In genomic region chr20:36144336-36144735, GRCh38 we compare ENCODE assay signal across 26 cellular contexts. TPM values are rescaled to one million over a fixed set of nuclear protein-coding genes. Genes with fewer than 3 reads are reported as not detected.
DNase-seq lines count a peak whose midpoint lies in the region; ATAC-seq and TF ChIP-seq lines count a peak whose summit lies in the region.
"Had no signal": no experiment of that assay in that cellular context is flagged by ENCODE, and none has a peak within 500 bp of the region (broad histone marks: within the 10 kb centered on the region; RNA-seq: fewer than 3 reads in every experiment).

No MANE protein-coding gene starts in this region.

- POLR2A ChIA-PET in HEK293 (lab: Yijun Ruan, JAX) = no interaction called here
- POLR2A ChIA-PET in activated CD4-positive, alpha-beta T cell treated with anti-CD3 and anti-CD28 coated beads for 36 hours (lab: Charles Lee) = no interaction called here

- H3K4me1 Mint-ChIP-seq in activated CD4-positive, alpha-beta T cell treated with anti-CD3 and anti-CD28 coated beads for 36 hours = peaks cover 2% of the 10 kb centered on the region
- H3K4me1 Mint-ChIP-seq: activated T-helper 17 cell treated with anti-CD3 and anti-CD28 coated beads, Interleukin-2, amount 50 U/mL, for 72 hours had no signal

- H3K4ac ChIP-seq in mesenchymal stem cell (ENCODE audit: low read depth in 1 of 2, low read length in 2 of 2) = no peak overlapping the region

- H3K18ac ChIP-seq in mesenchymal stem cell (ENCODE audit: low read depth in 1 of 2, low read length in 2 of 2) = no peak overlapping the region

- TF ChIP-seq POLR2A in heart left ventricle (IDR thresholded peaks at IDR 0.05) = no peak

- no peaks in the 10 kb centered on the region for H3K9me3 ChIP-seq in HEK293 (ENCODE audit: control insufficient read depth, insufficient read depth, low read depth, low read length)
- H3K9me3 ChIP-seq in mesenchymal stem cell (ENCODE audit: control insufficient read depth, low read length) = no peaks in the 10 kb centered on the region
- H3K9me3 ChIP-seq in heart left ventricle = no peaks in the 10 kb centered on the region
- H3K9me3 ChIP-seq: esophagus muscularis mucosa, gastroesophageal sphincter, HAP-1 had no signal

- 7% methylated on average over 1 of the region's 1 CpG for WGBS in mesenchymal stem cell
- WGBS in heart left ventricle, 4 donors = 26 to 45% (median 35%) methylated on average over 1 of the region's 1 CpG

- H2AK5ac ChIP-seq in mesenchymal stem cell (ENCODE audit: low read length, severe bottlenecking) = no peak overlapping the region

- CTCF ChIA-PET in HEK293 (lab: Yijun Ruan, JAX) = interaction anchor here (1.0 to 14.5 kb wide), 3 partner anchors 12 to 189 kb away, joined by 3 to 308 read pairs (median 31); no protein-coding TSS in a partner anchor
- CTCF ChIA-PET in activated CD4-positive, alpha-beta T cell treated with anti-CD3 and anti-CD28 coated beads for 36 hours (lab: Charles Lee) = interaction anchor here (0.6 to 2.0 kb wide), 3 partner anchors 141 to 495 kb away, joined by 3 to 10 read pairs (median 3); no protein-coding TSS in a partner anchor

- H3K9ac ChIP-seq in mesenchymal stem cell (ENCODE audit: low read length) = no peak overlapping the region

- no peaks in the 10 kb centered on the region for H3K36me3 Mint-ChIP-seq in activated CD4-positive, alpha-beta T cell treated with anti-CD3 and anti-CD28 coated beads for 36 hours (ENCODE audit: low read depth)
- H3K36me3 Mint-ChIP-seq: activated naive CD8-positive, alpha-beta T cell had no signal

- no peak overlapping the region for H2BK120ac ChIP-seq in mesenchymal stem cell (ENCODE audit: low read depth, low read length)

- no peaks in the 10 kb centered on the region for H3K79me1 ChIP-seq in mesenchymal stem cell (replicated peaks; ENCODE audit: low read length, poor library complexity, severe bottlenecking)

- H2AFZ ChIP-seq in mesenchymal stem cell (ENCODE audit: low read depth, low read length) = no peak overlapping the region

- peaks cover 9% of the 10 kb centered on the region for H3K27me3 Mint-ChIP-seq in activated CD4-positive, alpha-beta T cell treated with anti-CD3 and anti-CD28 coated beads for 36 hours

- H3K27ac ChIP-seq in HEK293 (ENCODE audit: extremely low read depth, low read depth, low read length) (no peak overlapping the region), mesenchymal stem cell (ENCODE audit: low read length, poor library complexity, severe bottlenecking) (no peak overlapping the region), heart left ventricle (peak overlapping the region in 3 of 12 donors; percentile 22 to 52 (median 28))
- H3K27ac ChIP-seq: esophagus muscularis mucosa, gastroesophageal sphincter, SK-N-MC, WERI-Rb-1 had no signal

- no peak overlapping the region for H3K4me3 ChIP-seq in HEK293 (ENCODE audit: low read depth, low read length)
- no peak overlapping the region for H3K4me3 ChIP-seq in mesenchymal stem cell (ENCODE audit: insufficient read depth in 1 of 2, low read depth in 1 of 2, low read length in 2 of 2)
- no peak overlapping the region for H3K4me3 ChIP-seq in heart left ventricle
- H3K4me3 ChIP-seq: esophagus muscularis mucosa, gastroesophageal sphincter, HAP-1, SK-N-MC had no signal

- H2BK12ac ChIP-seq in mesenchymal stem cell (ENCODE audit: low read length in 2 of 2) = peak overlapping the region in 1 of 2 experiments; percentile 49

- intact Hi-C loops in activated CD4-positive, alpha-beta T cell treated with anti-CD3 and anti-CD28 coated beads for 36 hours (cut with DNase I, micrococcal nuclease) = no loop called here
- intact Hi-C loops in heart left ventricle (cut with DNase I) = loop anchor here in 1 of 10 donors (5.0 kb wide), 1 partner anchor 82 kb away; no protein-coding TSS in a partner anchor

- H3K23ac ChIP-seq in mesenchymal stem cell (ENCODE audit: low read length in 2 of 2) = no peak overlapping the region

- peak; percentile 44 for DNase-seq in ACHN
- DNase-seq in RPMI8226 = peak; percentile 15
- no peak for DNase-seq in mesenchymal stem cell
- DNase-seq in activated CD4-positive, alpha-beta T cell treated with anti-CD3 and anti-CD28 coated beads for 36 hours = no peak
- no peak for DNase-seq in heart left ventricle
- DNase-seq: activated CD4-positive, alpha-beta T cell treated with anti-CD3 and anti-CD28 coated beads, Interleukin-2, amount 50 U/mL, for 1 hour; C1 segment of cervical spinal cord; cerebellar nuclear complex; effector CD4-positive, alpha-beta T cell; NCI-H1105 treated with DMSO at 0.1 percent for 48 hours; NCI-H2081 treated with DMSO at 0.1 percent for 48 hours; NCI-H446 treated with DMSO at 0.1 percent for 48 hours; NK-92 treated with Interleukin-12 subunit alpha and Interleukin-12 subunit beta, amount 100 ng/mL, for 24 hours; nucleus accumbens; trophoblast cell; WERI-Rb-1 had no signal

- H3K14ac ChIP-seq in mesenchymal stem cell (ENCODE audit: low read length in 2 of 2) = no peak overlapping the region

- H3K27me3 ChIP-seq in mesenchymal stem cell (ENCODE audit: control insufficient read depth in 1 of 2, insufficient read depth in 1 of 2, low read length in 2 of 2) = peaks cover 0 to 6% of the 10 kb centered on the region in 2 experiments
- H3K27me3 ChIP-seq in heart left ventricle = no peaks in the 10 kb centered on the region
- H3K27me3 ChIP-seq: esophagus muscularis mucosa, gastroesophageal sphincter had no signal

- peak overlapping the region; percentile 2 for H4K8ac ChIP-seq in mesenchymal stem cell (ENCODE audit: low read length)

- TF ChIP-seq CTCF in HEK293 (tag by site-specific recombination; IDR thresholded peaks at IDR 0.05) (no peak), heart left ventricle (IDR thresholded peaks at IDR 0.05) (no peak)

- no peaks in the 10 kb centered on the region for H3K36me3 ChIP-seq in HEK293 (ENCODE audit: control insufficient read depth in 2 of 2, insufficient read depth in 1 of 2, low read length in 2 of 2)
- no peaks in the 10 kb centered on the region for H3K36me3 ChIP-seq in mesenchymal stem cell (ENCODE audit: control insufficient read depth in 1 of 2, insufficient read depth in 2 of 2, low read depth in 1 of 2, low read length in 2 of 2)
- H3K36me3 ChIP-seq in heart left ventricle = no peaks in the 10 kb centered on the region
- H3K36me3 ChIP-seq: esophagus muscularis mucosa, gastroesophageal sphincter, HAP-1, WERI-Rb-1 had no signal

- H2BK5ac ChIP-seq in mesenchymal stem cell (ENCODE audit: low read depth, low read length, poor library complexity, severe bottlenecking) = no peak overlapping the region

- H3K9me3 Mint-ChIP-seq in activated CD4-positive, alpha-beta T cell treated with anti-CD3 and anti-CD28 coated beads for 36 hours (ENCODE audit: low read depth) = no peaks in the 10 kb centered on the region
- H3K9me3 Mint-ChIP-seq: activated T-helper 17 cell treated with anti-CD3 and anti-CD28 coated beads, Interleukin-2, amount 50 U/mL, for 72 hours; T-helper 2 cell treated with Interferon-gamma antibody and Interleukin-4, amounts not matched to agents 5 μg/mL and 100 μg/mL, for 36 hours had no signal

- no peak overlapping the region for H3K27ac Mint-ChIP-seq in activated CD4-positive, alpha-beta T cell treated with anti-CD3 and anti-CD28 coated beads for 36 hours
- H3K27ac Mint-ChIP-seq: activated naive CD8-positive, alpha-beta T cell; activated T-helper 17 cell treated with anti-CD3 and anti-CD28 coated beads, Interleukin-2, amount 50 U/mL, for 72 hours; T-helper 2 cell treated with Interferon-gamma antibody and Interleukin-4, amounts not matched to agents 5 μg/mL and 100 μg/mL, for 36 hours had no signal

- no peak overlapping the region for H3K4me2 ChIP-seq in mesenchymal stem cell (ENCODE audit: low read length, poor library complexity, severe bottlenecking)

- no peak overlapping the region for H3K4me3 Mint-ChIP-seq in activated CD4-positive, alpha-beta T cell treated with anti-CD3 and anti-CD28 coated beads for 36 hours
- H3K4me3 Mint-ChIP-seq: activated naive CD8-positive, alpha-beta T cell; activated T-helper 17 cell treated with anti-CD3 and anti-CD28 coated beads, Interleukin-2, amount 50 U/mL, for 72 hours; T-helper 2 cell treated with Interferon-gamma antibody and Interleukin-4, amounts not matched to agents 5 μg/mL and 100 μg/mL, for 36 hours had no signal

- ATAC-seq in activated CD4-positive, alpha-beta T cell treated with anti-CD3 and anti-CD28 coated beads for 36 hours = no peak
- ATAC-seq in HG02870 (IDR thresholded peaks at IDR 0.05; ENCODE audit: unreplicated experiment) = no peak
- no peak for ATAC-seq in HG03280 (IDR thresholded peaks at IDR 0.05; ENCODE audit: unreplicated experiment)
- ATAC-seq in heart left ventricle = no peak
- ATAC-seq: activated T-helper 17 cell treated with anti-CD3 and anti-CD28 coated beads, Interleukin-2, amount 50 U/mL, for 72 hours; gastroesophageal sphincter had no signal

- in situ Hi-C loops in ACHN (cut with HindIII; ENCODE audit: low pct_ligation_motif_present, low pct_unique_long_range_greater_than_20kb, low sequenced_read_pairs) = loop anchor here (25.0 kb wide), 1 partner anchor 157 kb away; no protein-coding TSS in a partner anchor

- H3K4me1 ChIP-seq in HEK293 (ENCODE audit: control insufficient read depth, insufficient read depth, low read length) (no peaks in the 10 kb centered on the region), mesenchymal stem cell (ENCODE audit: control insufficient read depth, insufficient read depth, low read depth, low read length) (peaks cover 19% of the 10 kb centered on the region), heart left ventricle (peaks cover 0 to 49% (median 18%) of the 10 kb centered on the region in 12 donors)
- H3K4me1 ChIP-seq: HAP-1 had no signal

- H2BK15ac ChIP-seq in mesenchymal stem cell (ENCODE audit: low read depth, poor library complexity, severe bottlenecking) = no peak overlapping the region

- no peak overlapping the region for H4K91ac ChIP-seq in mesenchymal stem cell (ENCODE audit: low read length)

TF ChIP-seq in HEK293, 187 proteins besides CTCF, POLR2A, EP300 and RAD21 (continues in another document):
- TF ChIP-seq SP3 (tag by site-specific recombination; IDR thresholded peaks at IDR 0.05) = no peak
- 0 out of 2 replicates have a peak, but pooled peaks have one; percentile 16 for TF ChIP-seq EGR2 (tag by site-specific recombination; IDR thresholded peaks at IDR 0.05; ENCODE audit: low read depth)
- TF ChIP-seq ZIC2 (tag by site-specific recombination; IDR thresholded peaks at IDR 0.05) = 0 out of 2 replicates have a peak, but pooled peaks have one; percentile 37
- TF ChIP-seq ZBTB7A (tag by site-specific recombination; IDR thresholded peaks at IDR 0.05; ENCODE audit: low read depth) = no peak

RNA-seq across cellular contexts. Expression of gene EPB41L1, which starts 10.2 kb away (rescaled TPM):
- polyA plus RNA-seq in mesenchymal stem cell (2013, experiment 1 of 2) = 32.1 TPM
- polyA plus RNA-seq in mesenchymal stem cell (2013, experiment 2 of 2) = 33.0 TPM
- 1 to 10 TPM in 1 of 2 experiments, under 1 TPM in 1; 0.67 to 1.5 TPM for total RNA-seq in activated CD4-positive, alpha-beta T cell treated with anti-CD3 and anti-CD28 coated beads for 36 hours
- total RNA-seq in heart left ventricle = 10 to 100 TPM; 10.5 to 29.8 (median 19.0) TPM
- polyA plus RNA-seq in heart left ventricle = 1 to 10 TPM; 7.1 to 8.5 TPM

Comparison
In these comparisons a context has a peak if more than half of its experiments do, and no peak if none do; other contexts are left out.
1. DNase-seq: peak in ACHN (single experiment) and RPMI8226 (single experiment); none in mesenchymal stem cell (single experiment), activated CD4-positive, alpha-beta T cell treated with anti-CD3 and anti-CD28 coated beads for 36 hours (single experiment) and heart left ventricle (0 of 5).
2. RNA of gene EPB41L1, which starts 10.2 kb away (total RNA-seq): 10.5 to 29.8 TPM in heart left ventricle; 0.67 to 1.5 TPM in activated CD4-positive, alpha-beta T cell treated with anti-CD3 and anti-CD28 coated beads for 36 hours; every median in the first group is over 4 times any median in the second.